ENCODE assay signal across 8 cellular contexts in genomic region chr6:3925226-3925903, GRCh38.
DNase-seq lines count a peak whose midpoint lies in the region; ATAC-seq, FAIRE-seq and TF ChIP-seq lines count a peak whose summit lies in the region.
"Not testable (repeated sequence)": the region's sequence is repeated elsewhere in the genome, so short reads cannot be mapped to it uniquely, and the experiment has no call there.

No MANE protein-coding gene starts in this region.

- not testable (repeated sequence) for H3K27ac Mint-ChIP-seq in type B pancreatic cell

- TF ChIP-seq CTCF in endothelial cell of umbilical vein (IDR thresholded peaks at IDR 0.05; ENCODE audit: extremely low read depth in 1 of 2, insufficient read depth in 1 of 2, low read depth in 1 of 2, low read length in 2 of 2); heart left ventricle (IDR thresholded peaks at IDR 0.05); lower lobe of right lung (IDR thresholded peaks at IDR 0.05); ovary (IDR thresholded peaks at IDR 0.05); type B pancreatic cell (conservative IDR thresholded peaks at IDR 0.05): not testable (repeated sequence)

- not testable (repeated sequence) for H3K4me3 Mint-ChIP-seq in type B pancreatic cell

- TF ChIP-seq EP300 in ovary (IDR thresholded peaks at IDR 0.05) = not testable (repeated sequence)

- POLR2A ChIA-PET in endothelial cell of umbilical vein (lab: Charles Lee) = not testable (repeated sequence)

- not testable (repeated sequence) for H3K36me3 ChIP-seq in GM23248 (ENCODE audit: low read depth); endothelial cell of umbilical vein (ENCODE audit: control insufficient read depth in 2 of 2, extremely low read depth in 1 of 2, insufficient read depth in 2 of 2, low read length in 2 of 2); heart left ventricle; lower lobe of right lung; ovary

- in situ Hi-C loops in GM23248 (cut with MboI) = not testable (repeated sequence)

- intact Hi-C loops in endothelial cell of umbilical vein (cut with micrococcal nuclease); lower lobe of right lung (cut with DNase I); ovary (cut with DNase I): not testable (repeated sequence)
- intact Hi-C loops in heart left ventricle (cut with DNase I) = loop anchor here in 1 of 10 donors (5.0 kb wide), 1 partner anchor 38 kb away; no protein-coding TSS in a partner anchor

- not testable (repeated sequence) for H3K79me2 ChIP-seq in GM23248 (ENCODE audit: insufficient read depth); endothelial cell of umbilical vein (ENCODE audit: control insufficient read depth, insufficient read depth, low read length)

- not testable (repeated sequence) for H3K4me2 ChIP-seq in GM23248 (ENCODE audit: unreplicated experiment); endothelial cell of umbilical vein (ENCODE audit: insufficient read depth, low read length)

- 79 to 85% methylated on average over 16 to 18 of the region's 18 CpGs for WGBS in GM23248 (ENCODE audit: low coverage in 1 of 2, low lambda C conversion rate in 2 of 2, missing lambda C conversion rate in 2 of 2), 2 experiments
- 37 to 47% (median 41%) methylated on average over 17 to 18 of the region's 18 CpGs for WGBS in heart left ventricle, 4 donors
- WGBS in ovary, 3 donors = 21 to 31% (median 24%) methylated on average over 18 of the region's 18 CpGs

- not testable (repeated sequence) for H3K9me3 Mint-ChIP-seq in type B pancreatic cell

- DNase-seq in GM23248; endothelial cell of umbilical vein (ENCODE audit: low read depth, low spot score); lower lobe of right lung: not testable (repeated sequence)
- peak; percentile 67 for DNase-seq in NCI-H2171 (lab: John Stamatoyannopoulos, UW)
- peak; percentile 94 for DNase-seq in RPMI8226
- peak in 4 of 5 donors; percentile 68 to 85 (median 77) for DNase-seq in heart left ventricle
- peak in 4 of 5 donors; percentile 23 to 61 (median 56) for DNase-seq in ovary
- DNase-seq in type B pancreatic cell (ENCODE audit: extremely low spot score, unreplicated experiment) = peak; percentile 22

- not testable (repeated sequence) for H3K9ac ChIP-seq in GM23248; endothelial cell of umbilical vein (replicated peaks; ENCODE audit: extremely low read depth, insufficient read depth, low read length)

- H3K4me3 ChIP-seq in GM23248; endothelial cell of umbilical vein (replicated peaks in 1 of 3; ENCODE audit: insufficient read depth in 1 of 3, low read depth in 1 of 3, low read length in 3 of 3); lower lobe of right lung; ovary: not testable (repeated sequence)
- peak overlapping the region in 7 of 12 donors; percentile 8 to 40 (median 17) for H3K4me3 ChIP-seq in heart left ventricle

- H3K27me3 Mint-ChIP-seq in type B pancreatic cell = not testable (repeated sequence)

- H3K9me3 ChIP-seq in GM23248 (ENCODE audit: low read depth); endothelial cell of umbilical vein (replicated peaks; ENCODE audit: control insufficient read depth, insufficient read depth, low read length); heart left ventricle; lower lobe of right lung; ovary: not testable (repeated sequence)

- not testable (repeated sequence) for H3K9me1 ChIP-seq in endothelial cell of umbilical vein (replicated peaks; ENCODE audit: control insufficient read depth, extremely low read depth, insufficient read depth, low read length)

- peaks cover 11% of the 10 kb centered on the region for H3K4me1 Mint-ChIP-seq in type B pancreatic cell (ENCODE audit: unreplicated experiment)

- FAIRE-seq in endothelial cell of umbilical vein (lab: Jason Lieb, UNC) = peak; percentile 52

- H3F3A ChIP-seq in GM23248 (ENCODE audit: insufficient read depth) = peaks cover 19% of the 10 kb centered on the region

- H3K9me2 ChIP-seq in GM23248 (ENCODE audit: insufficient read depth) = not testable (repeated sequence)

- H4K20me1 ChIP-seq in GM23248 (ENCODE audit: insufficient read depth); endothelial cell of umbilical vein (replicated peaks; ENCODE audit: control insufficient read depth, extremely low read depth, insufficient read depth, low read length): not testable (repeated sequence)

- peaks cover 42% of the 10 kb centered on the region for H3K4me1 ChIP-seq in GM23248 (ENCODE audit: insufficient read depth)
- H3K4me1 ChIP-seq in endothelial cell of umbilical vein (ENCODE audit: control insufficient read depth, extremely low read depth, insufficient read depth, low read length); lower lobe of right lung; ovary (ENCODE audit: insufficient read depth): not testable (repeated sequence)
- peaks cover 0 to 33% (median 9%) of the 10 kb centered on the region in 12 donors for H3K4me1 ChIP-seq in heart left ventricle

- not testable (repeated sequence) for TF ChIP-seq POLR2A in endothelial cell of umbilical vein (IDR thresholded peaks at IDR 0.05; ENCODE audit: low read depth, low read length); heart left ventricle (IDR thresholded peaks at IDR 0.05); ovary (IDR thresholded peaks at IDR 0.05)

- not testable (repeated sequence) for H3K36me3 Mint-ChIP-seq in type B pancreatic cell

- BruUV-seq in endothelial cell of umbilical vein (replicated peaks; lab: Mats Ljungman, UMichigan) = not testable (repeated sequence)

- H2AFZ ChIP-seq in GM23248 = peak overlapping the region; percentile 87; the same call in 1 of the 2 replicates
- H2AFZ ChIP-seq in endothelial cell of umbilical vein (ENCODE audit: low read depth, low read length) = not testable (repeated sequence)

- CTCF ChIA-PET in endothelial cell of umbilical vein (lab: Charles Lee) = not testable (repeated sequence)

- H3K27me3 ChIP-seq in GM23248 (replicated peaks; ENCODE audit: insufficient read depth); endothelial cell of umbilical vein (ENCODE audit: control insufficient read depth in 2 of 2, insufficient read depth in 2 of 2, low read length in 2 of 2); heart left ventricle; lower lobe of right lung (ENCODE audit: low read depth); ovary: not testable (repeated sequence)

- ATAC-seq in heart left ventricle (peak; percentile 83 to 91 (median 87)), lower lobe of right lung (peak; percentile 46 to 58)

- not testable (repeated sequence) for H3K27ac ChIP-seq in GM23248; endothelial cell of umbilical vein (ENCODE audit: insufficient read depth, low read depth, low read length); lower lobe of right lung; ovary
- H3K27ac ChIP-seq in heart left ventricle = peak overlapping the region in 11 of 12 donors; percentile 33 to 70 (median 55)

- dilution Hi-C loops in endothelial cell of umbilical vein (cut with MboI; ENCODE audit: extremely low pct_ligation_motif_present, low sequenced_read_pairs) = not testable (repeated sequence)
